ENCODE assay signal across 8 cellular contexts in genomic region chr3:112561693-112562529, GRCh38. TPM values are rescaled to one million over a fixed set of nuclear protein-coding genes. Genes with fewer than 3 reads are reported as not detected.
DNase-seq lines count a peak whose midpoint lies in the region; ATAC-seq, FAIRE-seq and TF ChIP-seq lines count a peak whose summit lies in the region.

Gene ATG3 (minus strand): TSS chr3:112561962. CDS start chr3:112561528, 434 bp downstream.
A gene with protein sequence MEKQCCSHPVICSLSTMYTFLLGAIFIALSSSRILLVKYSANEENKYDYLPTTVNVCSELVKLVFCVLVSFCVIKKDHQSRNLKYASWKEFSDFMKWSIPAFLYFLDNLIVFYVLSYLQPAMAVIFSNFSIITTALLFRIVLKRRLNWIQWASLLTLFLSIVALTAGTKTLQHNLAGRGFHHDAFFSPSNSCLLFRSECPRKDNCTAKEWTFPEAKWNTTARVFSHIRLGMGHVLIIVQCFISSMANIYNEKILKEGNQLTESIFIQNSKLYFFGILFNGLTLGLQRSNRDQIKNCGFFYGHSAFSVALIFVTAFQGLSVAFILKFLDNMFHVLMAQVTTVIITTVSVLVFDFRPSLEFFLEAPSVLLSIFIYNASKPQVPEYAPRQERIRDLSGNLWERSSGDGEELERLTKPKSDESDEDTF (plus strand): TSS chr3:112562045. CDS start chr3:112563404, 1,359 bp downstream.

- peak within 1 kb of the TSS; percentile 97 for H3K27ac ChIP-seq in keratinocyte (ENCODE audit: control insufficient read depth, insufficient read depth, low read length)

- peak within 1 kb of the TSS; percentile 86 for H3K4me2 ChIP-seq in keratinocyte (ENCODE audit: control insufficient read depth, extremely low read depth, insufficient read depth, low read depth, low read length)

- peak within 1 kb of the TSS; percentile 98 for H2AFZ ChIP-seq in keratinocyte (ENCODE audit: control insufficient read depth, low read length)

- H3K27me3 ChIP-seq in keratinocyte (ENCODE audit: control insufficient read depth, extremely low read depth, insufficient read depth, low read length), result no peaks in the 10 kb centered on the region

- dilution Hi-C loops in keratinocyte (cut with MboI; ENCODE audit: extremely low pct_ligation_motif_present, low sequenced_read_pairs), result no loop called here

- H3K9me1 ChIP-seq in keratinocyte (ENCODE audit: control insufficient read depth, extremely low read depth, insufficient read depth, low read length), result no peaks in the 10 kb centered on the region

- H3K36me3 ChIP-seq in keratinocyte (ENCODE audit: control insufficient read depth in 2 of 2, extremely low read depth in 1 of 2, insufficient read depth in 2 of 2, low read length in 2 of 2), result no peaks in the 10 kb centered on the region

- no peaks in the 10 kb centered on the region for H4K20me1 ChIP-seq in keratinocyte (ENCODE audit: control insufficient read depth, extremely low read depth, insufficient read depth, low read length)

- ATAC-seq in HG03432 (IDR thresholded peaks at IDR 0.05; ENCODE audit: unreplicated experiment), result peak; percentile 86

- peak; percentile 84 for TF ChIP-seq POLR2A in GM19099 (IDR thresholded peaks at IDR 0.05; ENCODE audit: extremely low read depth, insufficient read length, low read depth)

- H3K79me2 ChIP-seq in keratinocyte (ENCODE audit: control insufficient read depth, insufficient read depth, low read length), result peaks cover 41% of the 10 kb centered on the region

- H3K4me3 ChIP-seq in keratinocyte (ENCODE audit: control insufficient read depth in 2 of 3, extremely low read depth in 1 of 3, insufficient read depth in 2 of 3, low read depth in 1 of 3, low read length in 3 of 3), result peak within 1 kb of the TSS; percentile 54 to 89 (median 73)

- TF ChIP-seq CTCF in keratinocyte (optimal IDR thresholded peaks at IDR 0.05 in 1 of 3, IDR thresholded peaks at IDR 0.05 in 1 of 3, conservative IDR thresholded peaks at IDR 0.05 in 1 of 3; ENCODE audit: extremely low read depth in 1 of 3, insufficient read depth in 2 of 3, low read length in 3 of 3), result peak in 1 of 3 experiments; percentile 16

- H3K4me1 ChIP-seq in keratinocyte (ENCODE audit: control insufficient read depth, extremely low read depth, insufficient read depth, low read length), result peaks cover 17% of the 10 kb centered on the region

- peak within 1 kb of the TSS; percentile 94 for H3K9ac ChIP-seq in keratinocyte (ENCODE audit: control insufficient read depth, extremely low read depth, insufficient read depth, low read length)

- DNase-seq in Ammon's horn (ENCODE audit: low spot score) (peak; percentile 98), NCI-H510A (lab: John Stamatoyannopoulos, UW) (peak; percentile 86), cerebellum (ENCODE audit: low spot score) (peak; percentile 94), keratinocyte (ENCODE audit: low read depth, low spot score) (peak; percentile 94)
- DNase-seq in activated CD4-positive, alpha-beta T cell treated with anti-CD3 and anti-CD28 coated beads for 1 hour, result peak; percentile 98
- peak; percentile 97 to 98 for DNase-seq in stimulated activated CD4-positive, alpha-beta T cell treated with anti-CD3 and anti-CD28 coated beads, Interleukin-15, amount 100 ng/mL, for 1 hour (ENCODE audit: low read depth in 1 of 2, low spot score in 1 of 2)

- FAIRE-seq in keratinocyte (lab: Jason Lieb, UNC), result peak; percentile 90

- no peaks in the 10 kb centered on the region for H3K9me3 ChIP-seq in keratinocyte (ENCODE audit: control insufficient read depth, low read depth, low read length)

RNA-seq across cellular contexts. Expression of gene ATG3, which starts in this region (rescaled TPM):
- total RNA-seq in cerebellum, result 27.3 TPM
- 35.5 to 61.3 TPM (median 38.6 TPM) in 3 replicates for polyA plus RNA-seq in keratinocyte
- polyA plus RNA-seq in keratinocyte (2011; ENCODE audit: low read depth), result 162 TPM
- 35.3 and 48.3 TPM in 2 replicates for polyA plus RNA-seq in keratinocyte (2011; cell fraction: cytosol; rRNA removed)
- polyA plus RNA-seq in keratinocyte (2011; cell fraction: nucleus; rRNA removed), result 22.7 and 26.3 TPM in 2 replicates
- polyA plus RNA-seq in keratinocyte (2012; ENCODE audit: low replicate concordance), result 42.2 and 43.2 TPM in 2 replicates
- 11.1 to 31.4 TPM (median 11.5 TPM) in 3 replicates for polyA minus RNA-seq in keratinocyte
- polyA minus RNA-seq in keratinocyte (2011; cell fraction: cytosol; rRNA and poly(A)+ RNA removed), result 36.6 TPM
- 9.9 and 13.8 TPM in 2 replicates for polyA minus RNA-seq in keratinocyte (2011; cell fraction: nucleus; rRNA and poly(A)+ RNA removed)

RNA-seq across cellular contexts. Expression of the second gene that starts in this region (rescaled TPM):
- 60.0 TPM for total RNA-seq in cerebellum
- polyA plus RNA-seq in keratinocyte, result 23.8 to 31.8 TPM (median 27.8 TPM) in 3 replicates
- 1.2 TPM for polyA plus RNA-seq in keratinocyte (2011; ENCODE audit: low read depth)
- polyA plus RNA-seq in keratinocyte (2011; cell fraction: cytosol; rRNA removed), result 15.3 and 35.0 TPM in 2 replicates
- 25.7 and 34.2 TPM in 2 replicates for polyA plus RNA-seq in keratinocyte (2011; cell fraction: nucleus; rRNA removed)
- 11.2 and 13.5 TPM in 2 replicates for polyA plus RNA-seq in keratinocyte (2012; ENCODE audit: low replicate concordance)
- polyA minus RNA-seq in keratinocyte, result 12.1 to 30.8 TPM (median 27.0 TPM) in 3 replicates
- polyA minus RNA-seq in keratinocyte (2011; cell fraction: cytosol; rRNA and poly(A)+ RNA removed), result 18.0 TPM
- 7.3 and 39.1 TPM in 2 replicates for polyA minus RNA-seq in keratinocyte (2011; cell fraction: nucleus; rRNA and poly(A)+ RNA removed)

Comparison
In these comparisons a context has a peak if more than half of its experiments do, and no peak if none do; other contexts are left out.
1. Peak in every context shown above with its lines: DNase-seq, ATAC-seq, H3K4me3 ChIP-seq and H3K27ac ChIP-seq.